Comparison of ENCODE assay signal across 16 cellular contexts in the genomic region with DNA sequence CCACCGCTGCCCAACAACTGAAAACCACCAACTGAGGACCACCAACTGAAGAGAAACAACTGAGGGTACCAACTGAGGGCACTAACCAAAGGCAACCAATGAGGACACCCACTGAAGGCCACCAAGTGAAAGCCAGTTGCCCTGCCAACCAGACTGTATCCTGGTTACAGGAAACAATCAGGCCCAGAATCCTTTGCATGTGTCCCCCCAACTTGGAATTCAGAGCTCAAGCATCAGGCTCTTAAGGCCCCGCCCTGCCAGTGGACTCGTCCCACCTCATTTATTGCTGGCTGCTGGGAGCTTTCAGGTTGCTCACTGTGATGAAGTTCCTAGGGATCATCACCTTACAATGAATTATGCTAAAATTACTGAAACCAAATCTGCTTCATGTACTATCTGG.
A peak's percentile ranks its signal among the peaks of the same experiment; 100 is the strongest.
DNase-seq lines count a peak whose midpoint lies in the region; ATAC-seq and TF ChIP-seq lines count a peak whose summit lies in the region.
"Had no signal": no experiment of that assay in that cellular context is flagged by ENCODE, and none has a peak within 500 bp of the region (broad histone marks: within the 10 kb centered on the region; RNA-seq: fewer than 3 reads in every experiment).

No MANE protein-coding gene starts in this region.

- no peaks in the 10 kb centered on the region for H3K36me3 Mint-ChIP-seq in memory B cell
- no peaks in the 10 kb centered on the region for H3K36me3 Mint-ChIP-seq in stimulated activated memory B cell treated with anti-CD40 and anti-IgM and Interleukin-4, amounts not matched to agents 10 μg/mL and 1 μg/mL and 100 μg/mL, for 72 hours

- H3K9me3 Mint-ChIP-seq in memory B cell: no peaks in the 10 kb centered on the region
- H3K9me3 Mint-ChIP-seq in stimulated activated memory B cell treated with anti-CD40 and anti-IgM and Interleukin-4, amounts not matched to agents 10 μg/mL and 1 μg/mL and 100 μg/mL, for 72 hours: no peaks in the 10 kb centered on the region
- H3K9me3 Mint-ChIP-seq: CD4-positive, alpha-beta T cell had no signal

- H3K4me3 ChIP-seq in GM06990 (replicated peaks; ENCODE audit: low read depth, low read length): no peak overlapping the region
- H3K4me3 ChIP-seq: GM12878, HAP-1, K562 had no signal

- no peaks in the 10 kb centered on the region for H3K36me3 ChIP-seq in GM06990 (ENCODE audit: control insufficient read depth, insufficient read depth, low read length)
- H3K36me3 ChIP-seq: HAP-1 had no signal

- H3K4me1 Mint-ChIP-seq in memory B cell: no peaks in the 10 kb centered on the region
- no peaks in the 10 kb centered on the region for H3K4me1 Mint-ChIP-seq in stimulated activated memory B cell treated with anti-CD40 and anti-IgM and Interleukin-4, amounts not matched to agents 10 μg/mL and 1 μg/mL and 100 μg/mL, for 72 hours

- DNase-seq in GM06990 (ENCODE audit: extremely low read depth, insufficient read length): peak; percentile 18
- DNase-seq in HT1080 (ENCODE audit: low read depth): peak; percentile 13
- DNase-seq in memory B cell (ENCODE audit: low spot score in 2 of 2): no peak
- no peak for DNase-seq in activated gamma-delta T cell (lab: John Stamatoyannopoulos, UW)
- no peak for DNase-seq in effector CD4-positive, alpha-beta T cell
- no peak for DNase-seq in DMS114 treated with DMSO at 0.1 percent for 48 hours (lab: John Stamatoyannopoulos, UW; ENCODE audit: unreplicated experiment)
- DNase-seq: Caco-2; CD4-positive, alpha-beta T cell; DMS153; DMS79; GDM1; IMR-90 had no signal

- peaks cover 5% of the 10 kb centered on the region for H3K27me3 Mint-ChIP-seq in memory B cell
- H3K27me3 Mint-ChIP-seq in stimulated activated memory B cell treated with anti-CD40 and anti-IgM and Interleukin-4, amounts not matched to agents 10 μg/mL and 1 μg/mL and 100 μg/mL, for 72 hours: peaks cover 11% of the 10 kb centered on the region

- peak; percentile 55 for ATAC-seq in memory B cell (ENCODE audit: low read depth)
- peak; percentile 67 for ATAC-seq in stimulated activated memory B cell treated with anti-CD40 and anti-IgM and Interleukin-4, amounts not matched to agents 10 μg/mL and 1 μg/mL and 100 μg/mL, for 72 hours
- ATAC-seq: GM12878, K562 had no signal

- no peaks in the 10 kb centered on the region for H3K27me3 ChIP-seq in GM06990 (replicated peaks; ENCODE audit: control insufficient read depth, insufficient read depth, low read length)

- no peak for TF ChIP-seq CTCF in GM06990 (IDR thresholded peaks at IDR 0.05; ENCODE audit: insufficient read depth, low read length, poor library complexity, severe bottlenecking)

- peak overlapping the region; percentile 62 for H3K4me3 Mint-ChIP-seq in memory B cell
- H3K4me3 Mint-ChIP-seq in stimulated activated memory B cell treated with anti-CD40 and anti-IgM and Interleukin-4, amounts not matched to agents 10 μg/mL and 1 μg/mL and 100 μg/mL, for 72 hours: peak overlapping the region; percentile 32
- H3K4me3 Mint-ChIP-seq: CD4-positive, alpha-beta T cell had no signal

- H3K27ac Mint-ChIP-seq in memory B cell: no peak overlapping the region
- H3K27ac Mint-ChIP-seq in stimulated activated memory B cell treated with anti-CD40 and anti-IgM and Interleukin-4, amounts not matched to agents 10 μg/mL and 1 μg/mL and 100 μg/mL, for 72 hours: no peak overlapping the region
- H3K27ac Mint-ChIP-seq: CD4-positive, alpha-beta T cell had no signal

Comparison
In these comparisons a context has a peak if more than half of its experiments do, and no peak if none do; other contexts are left out.
1. DNase-seq: peak in GM06990 (single experiment) and HT1080 (single experiment); none in memory B cell (0 of 2), activated gamma-delta T cell (single experiment), effector CD4-positive, alpha-beta T cell (single experiment) and DMS114 treated with DMSO at 0.1 percent for 48 hours (single experiment).